In the genomic region with DNA sequence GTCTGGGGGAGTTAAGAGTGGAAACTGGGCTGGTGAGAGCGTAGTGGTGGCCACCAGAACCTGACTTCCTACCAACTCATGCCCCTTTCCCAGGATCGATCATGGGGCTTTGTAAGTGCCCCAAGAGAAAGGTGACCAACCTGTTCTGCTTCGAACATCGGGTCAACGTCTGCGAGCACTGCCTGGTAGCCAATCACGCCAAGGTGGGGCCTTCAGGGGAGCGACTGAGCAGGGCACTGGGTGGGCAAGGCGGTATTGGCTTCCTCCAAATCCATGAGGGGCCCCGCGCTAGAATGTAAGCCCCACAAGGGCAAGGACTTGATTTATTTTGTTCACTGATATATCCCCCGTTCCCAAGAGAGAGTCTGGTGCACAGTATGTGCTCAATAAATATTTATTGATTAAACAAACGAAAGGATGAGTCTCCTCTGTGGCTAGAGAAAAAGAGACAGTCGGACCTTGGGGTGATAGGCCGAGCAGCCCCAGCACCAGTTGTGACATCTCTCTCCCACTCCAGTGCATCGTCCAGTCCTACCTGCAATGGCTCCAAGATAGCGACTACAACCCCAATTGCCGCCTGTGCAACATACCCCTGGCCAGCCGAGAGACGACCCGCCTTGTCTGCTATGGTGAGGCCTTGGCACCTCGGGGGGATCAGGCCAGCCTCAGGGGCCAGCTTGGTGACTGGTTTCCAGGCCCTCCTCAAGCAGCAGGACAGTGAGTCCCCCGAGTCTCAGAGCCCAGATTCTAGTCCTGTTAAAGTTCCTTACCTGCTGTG, we compare ENCODE assay signal across 8 cellular contexts. TPM values are rescaled to one million over a fixed set of nuclear protein-coding genes. Genes with fewer than 3 reads are reported as not detected.
A peak's percentile ranks its signal among the peaks of the same experiment; 100 is the strongest.
DNase-seq lines count a peak whose midpoint lies in the region; ATAC-seq and TF ChIP-seq lines count a peak whose summit lies in the region.

No MANE protein-coding gene starts in this region.

- ATAC-seq in CD4-positive, CD25-positive, alpha-beta regulatory T cell (ENCODE audit: low read depth in 2 of 2): no peak
- ATAC-seq in natural killer cell treated with Interleukin-12 subunit alpha and Interleukin-12 subunit beta and Interleukin-15 and Interleukin-18, amount 100 ng/mL, for 72 hours: no peak

- H3K4me3 Mint-ChIP-seq in CD4-positive, CD25-positive, alpha-beta regulatory T cell: peak overlapping the region; percentile 92 to 95 (median 94)
- H3K4me3 Mint-ChIP-seq in natural killer cell treated with Interleukin-12 subunit alpha and Interleukin-12 subunit beta and Interleukin-15 and Interleukin-18, amount 100 ng/mL, for 72 hours: peak overlapping the region; percentile 98

- no peaks in the 10 kb centered on the region for H3K27me3 Mint-ChIP-seq in CD4-positive, CD25-positive, alpha-beta regulatory T cell
- no peaks in the 10 kb centered on the region for H3K27me3 Mint-ChIP-seq in natural killer cell treated with Interleukin-12 subunit alpha and Interleukin-12 subunit beta and Interleukin-15 and Interleukin-18, amount 100 ng/mL, for 72 hours

- H3K36me3 Mint-ChIP-seq in CD4-positive, CD25-positive, alpha-beta regulatory T cell: peaks cover 17% of the 10 kb centered on the region
- peaks cover 21% of the 10 kb centered on the region for H3K36me3 Mint-ChIP-seq in natural killer cell treated with Interleukin-12 subunit alpha and Interleukin-12 subunit beta and Interleukin-15 and Interleukin-18, amount 100 ng/mL, for 72 hours

- TF ChIP-seq CTCF in HL-60 (IDR thresholded peaks at IDR 0.05; ENCODE audit: insufficient read depth, low read length) (no peak), choroid plexus epithelial cell (conservative IDR thresholded peaks at IDR 0.05; ENCODE audit: low read depth, low read length) (no peak)

- no peak for DNase-seq in CD4-positive, CD25-positive, alpha-beta regulatory T cell
- DNase-seq in HL-60 (ENCODE audit: low read depth in 1 of 2, low spot score in 1 of 2) (no peak), choroid plexus epithelial cell (ENCODE audit: low read depth) (no peak), NCI-H2171 (lab: John Stamatoyannopoulos, UW) (no peak), NCI-H524 (lab: John Stamatoyannopoulos, UW) (no peak)
- no peak for DNase-seq in natural killer cell treated with Interleukin-12 subunit alpha and Interleukin-12 subunit beta and Interleukin-15 and Interleukin-18, amount 100 ng/mL, for 72 hours (ENCODE audit: low spot score)
- no peak for DNase-seq in activated CD4-positive, alpha-beta T cell treated with anti-CD3 and anti-CD28 coated beads, Interleukin-2, amount 50 U/mL, for 48 hours
- no peak for DNase-seq in activated CD4-positive, CD25-positive, alpha-beta regulatory T cell (lab: John Stamatoyannopoulos, UW)

- H3K9me3 ChIP-seq in CD4-positive, CD25-positive, alpha-beta regulatory T cell (ENCODE audit: control insufficient read depth in 2 of 2, low read length in 2 of 2): no peaks in the 10 kb centered on the region

- H3K27ac ChIP-seq in CD4-positive, CD25-positive, alpha-beta regulatory T cell (ENCODE audit: insufficient read depth, low read length, poor library complexity, severe bottlenecking): peak overlapping the region; percentile 96
- peak overlapping the region; percentile 97 for H3K27ac ChIP-seq in HL-60 (replicated peaks)

- peaks cover 6 to 26% (median 15%) of the 10 kb centered on the region in 4 donors for H3K4me1 Mint-ChIP-seq in CD4-positive, CD25-positive, alpha-beta regulatory T cell
- peaks cover 26 to 44% of the 10 kb centered on the region in 2 donors for H3K4me1 Mint-ChIP-seq in natural killer cell treated with Interleukin-12 subunit alpha and Interleukin-12 subunit beta and Interleukin-15 and Interleukin-18, amount 100 ng/mL, for 72 hours (ENCODE audit: low read depth in 2 of 2)

- H3K27me3 ChIP-seq in CD4-positive, CD25-positive, alpha-beta regulatory T cell (ENCODE audit: control insufficient read depth, insufficient read depth, low read length): no peaks in the 10 kb centered on the region
- no peaks in the 10 kb centered on the region for H3K27me3 ChIP-seq in HL-60 (ENCODE audit: insufficient read depth, poor library complexity, severe bottlenecking)

- peaks cover 16% of the 10 kb centered on the region for H3K4me1 ChIP-seq in CD4-positive, CD25-positive, alpha-beta regulatory T cell (ENCODE audit: control insufficient read depth, insufficient read depth, low read length, poor library complexity, severe bottlenecking)

- H3K36me3 ChIP-seq in CD4-positive, CD25-positive, alpha-beta regulatory T cell (ENCODE audit: control insufficient read depth, insufficient read depth, low read length): peaks cover 30% of the 10 kb centered on the region

- peak overlapping the region; percentile 82 for H3K4me3 ChIP-seq in CD4-positive, CD25-positive, alpha-beta regulatory T cell (ENCODE audit: low read depth, low read length)
- peak overlapping the region; percentile 90 for H3K4me3 ChIP-seq in HL-60 (replicated peaks; ENCODE audit: insufficient read depth, low read length)
- peak overlapping the region; percentile 93 for H3K4me3 ChIP-seq in choroid plexus epithelial cell (ENCODE audit: low read depth, low read length)

- peaks cover 0 to 2% (median 0%) of the 10 kb centered on the region in 7 donors for H3K9me3 Mint-ChIP-seq in CD4-positive, CD25-positive, alpha-beta regulatory T cell
- H3K9me3 Mint-ChIP-seq in natural killer cell treated with Interleukin-12 subunit alpha and Interleukin-12 subunit beta and Interleukin-15 and Interleukin-18, amount 100 ng/mL, for 72 hours: no peaks in the 10 kb centered on the region

- H3K27ac Mint-ChIP-seq in CD4-positive, CD25-positive, alpha-beta regulatory T cell: peak overlapping the region; percentile 70 to 99 (median 95)
- peak overlapping the region; percentile 94 to 95 for H3K27ac Mint-ChIP-seq in natural killer cell treated with Interleukin-12 subunit alpha and Interleukin-12 subunit beta and Interleukin-15 and Interleukin-18, amount 100 ng/mL, for 72 hours

RNA-seq across cellular contexts. Expression of a gene that starts 0.8 kb away (rescaled TPM):
- 42.9 TPM for total RNA-seq in CD4-positive, CD25-positive, alpha-beta regulatory T cell
- 10 to 100 TPM; 27.0 to 33.2 (median 30.2) TPM for polyA plus RNA-seq in CD4-positive, CD25-positive, alpha-beta regulatory T cell
- total RNA-seq in natural killer cell treated with Interleukin-12 subunit alpha and Interleukin-12 subunit beta and Interleukin-15 and Interleukin-18, amount 100 ng/mL, for 72 hours: 10 to 100 TPM; 34.1 to 36.5 TPM

RNA-seq across cellular contexts. Expression of a gene that starts 0.9 kb away (rescaled TPM):
- 1.7 TPM for total RNA-seq in CD4-positive, CD25-positive, alpha-beta regulatory T cell
- polyA plus RNA-seq in CD4-positive, CD25-positive, alpha-beta regulatory T cell: 1 to 10 TPM in 3 of 4 donors, under 1 TPM in 1; 0.78 to 3.2 (median 1.6) TPM
- total RNA-seq in natural killer cell treated with Interleukin-12 subunit alpha and Interleukin-12 subunit beta and Interleukin-15 and Interleukin-18, amount 100 ng/mL, for 72 hours: 100 to 1,000 TPM in 1 of 2 donors, 10 to 100 TPM in 1; 59.2 to 140 TPM

RNA-seq across cellular contexts. Expression of a gene that starts 11.2 kb away (rescaled TPM):
- 234 TPM for total RNA-seq in CD4-positive, CD25-positive, alpha-beta regulatory T cell
- polyA plus RNA-seq in CD4-positive, CD25-positive, alpha-beta regulatory T cell: 100 to 1,000 TPM in 1 of 4 donors, 10 to 100 TPM in 3; 84.2 to 109 (median 96.3) TPM
- 100 to 1,000 TPM; 132 to 149 TPM for total RNA-seq in natural killer cell treated with Interleukin-12 subunit alpha and Interleukin-12 subunit beta and Interleukin-15 and Interleukin-18, amount 100 ng/mL, for 72 hours

RNA-seq across cellular contexts. Expression of a gene that starts 26.4 kb away (rescaled TPM):
- 16.4 TPM for total RNA-seq in CD4-positive, CD25-positive, alpha-beta regulatory T cell
- polyA plus RNA-seq in CD4-positive, CD25-positive, alpha-beta regulatory T cell: 10 to 100 TPM; 23.9 to 52.2 (median 32.3) TPM
- total RNA-seq in natural killer cell treated with Interleukin-12 subunit alpha and Interleukin-12 subunit beta and Interleukin-15 and Interleukin-18, amount 100 ng/mL, for 72 hours: 10 to 100 TPM; 14.2 to 34.7 TPM

RNA-seq across cellular contexts. Expression of a gene that starts 26.9 kb away (rescaled TPM):
- total RNA-seq in CD4-positive, CD25-positive, alpha-beta regulatory T cell: 20.2 TPM
- 10 to 100 TPM in 2 of 4 donors, 1 to 10 TPM in 2; 8.0 to 11.1 (median 9.4) TPM for polyA plus RNA-seq in CD4-positive, CD25-positive, alpha-beta regulatory T cell
- 10 to 100 TPM; 18.6 to 30.7 TPM for total RNA-seq in natural killer cell treated with Interleukin-12 subunit alpha and Interleukin-12 subunit beta and Interleukin-15 and Interleukin-18, amount 100 ng/mL, for 72 hours

Comparison
In these comparisons a context has a peak if more than half of its experiments do, and no peak if none do; other contexts are left out.
1. RNA of a gene that starts 0.9 kb away (total RNA-seq): 59.2 to 140 TPM in natural killer cell treated with Interleukin-12 subunit alpha and Interleukin-12 subunit beta and Interleukin-15 and Interleukin-18, amount 100 ng/mL, for 72 hours; 1.7 TPM in CD4-positive, CD25-positive, alpha-beta regulatory T cell (single experiment); every median in the first group is over 10 times any median in the second.
2. Peak in every context shown above with its lines, with median percentiles within 50 percentile points of each other: H3K4me3 ChIP-seq.